ENCODE assay signal across 11 cellular contexts in the genomic region with DNA sequence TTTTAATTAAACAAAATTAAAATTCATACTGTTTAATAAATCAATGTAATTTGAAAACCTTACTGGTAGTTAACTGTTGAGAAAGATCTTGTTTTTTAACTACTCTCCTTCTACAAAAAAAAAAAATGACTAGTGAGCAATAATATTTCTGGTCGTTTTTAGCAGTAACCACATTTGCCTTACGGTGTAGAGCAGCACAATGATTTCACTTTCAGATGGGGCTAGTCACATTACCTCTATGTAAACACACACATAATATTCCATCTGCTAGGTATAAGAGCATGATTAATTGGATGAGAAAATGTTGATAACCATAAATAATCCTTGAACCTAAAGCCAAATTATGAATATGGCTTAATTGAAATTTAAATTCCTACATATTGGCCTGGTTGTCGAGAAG.
A peak's percentile ranks its signal among the peaks of the same experiment; 100 is the strongest.
DNase-seq lines count a peak whose midpoint lies in the region; ATAC-seq and TF ChIP-seq lines count a peak whose summit lies in the region.
"Had no signal": no experiment of that assay in that cellular context is flagged by ENCODE, and none has a peak within 500 bp of the region (broad histone marks: within the 10 kb centered on the region; RNA-seq: fewer than 3 reads in every experiment).

No MANE protein-coding gene starts in this region.

- no peak for TF ChIP-seq POLR2A in vagina (IDR thresholded peaks at IDR 0.05)

- intact Hi-C loops in vagina (cut with DNase I): no loop called here

- DNase-seq in NCI-H69 (lab: John Stamatoyannopoulos, UW) (peak; percentile 48), RWPE1 (ENCODE audit: low spot score) (no peak), vagina (ENCODE audit: extremely low spot score in 2 of 2) (no peak)
- DNase-seq: activated CD4-positive, alpha-beta T cell treated with anti-CD3 and anti-CD28 coated beads, Interleukin-2, amount 50 U/mL, for 4 hours; DMS153; SJCRH30 had no signal

- no peaks in the 10 kb centered on the region for H3K36me3 ChIP-seq in vagina
- H3K36me3 ChIP-seq: SJCRH30 had no signal

- ATAC-seq in GM18870 (IDR thresholded peaks at IDR 0.05; ENCODE audit: unreplicated experiment) (peak; percentile 87), GM21526 (IDR thresholded peaks at IDR 0.05; ENCODE audit: low FRiP score, unreplicated experiment) (peak; percentile 79), HG03045 (IDR thresholded peaks at IDR 0.05; ENCODE audit: unreplicated experiment) (peak; percentile 86), GM18861 (IDR thresholded peaks at IDR 0.05; ENCODE audit: unreplicated experiment) (no peak), HG03571 (IDR thresholded peaks at IDR 0.05; ENCODE audit: unreplicated experiment) (no peak)

- H3K9me3 ChIP-seq in vagina: no peaks in the 10 kb centered on the region
- H3K9me3 ChIP-seq: SJCRH30 had no signal

- no peak overlapping the region for H3K27ac ChIP-seq in RWPE1
- H3K27ac ChIP-seq in vagina: no peak overlapping the region
- H3K27ac ChIP-seq: SJCRH30 had no signal

- POLR2A ChIA-PET in RWPE1 (lab: Yijun Ruan, JAX; ENCODE audit: low non-redundant PET): no interaction called here

- no peaks in the 10 kb centered on the region for H3K27me3 ChIP-seq in vagina
- H3K27me3 ChIP-seq: SJCRH30 had no signal

- TF ChIP-seq CTCF in RWPE1 (conservative IDR thresholded peaks at IDR 0.05; ENCODE audit: low read depth) (no peak), vagina (IDR thresholded peaks at IDR 0.05) (no peak)

- H3K4me1 ChIP-seq in vagina: no peaks in the 10 kb centered on the region
- H3K4me1 ChIP-seq: SJCRH30 had no signal

- CTCF ChIA-PET in RWPE1 (lab: Yijun Ruan, JAX): no interaction called here

- no peak overlapping the region for H3K4me3 ChIP-seq in vagina
- H3K4me3 ChIP-seq: SJCRH30 had no signal

Comparison
In these comparisons a context has a peak if more than half of its experiments do, and no peak if none do; other contexts are left out.
1. ATAC-seq: peak in GM18870 (single experiment), GM21526 (single experiment) and HG03045 (single experiment); none in GM18861 (single experiment) and HG03571 (single experiment).